In genomic region chr13:30872685-30873443, GRCh38 we compare ENCODE assay signal across 9 cellular contexts. TPM values are rescaled to one million over a fixed set of nuclear protein-coding genes. Genes with fewer than 3 reads are reported as not detected.
A peak's percentile ranks its signal among the peaks of the same experiment; 100 is the strongest.
DNase-seq lines count a peak whose midpoint lies in the region; ATAC-seq and TF ChIP-seq lines count a peak whose summit lies in the region.
"Had no signal": no experiment of that assay in that cellular context is flagged by ENCODE, and none has a peak within 500 bp of the region (broad histone marks: within the 10 kb centered on the region; RNA-seq: fewer than 3 reads in every experiment).

No MANE protein-coding gene starts in this region.

- peaks cover 7% of the 10 kb centered on the region for H3K27me3 Mint-ChIP-seq in activated CD4-positive, alpha-beta memory T cell treated with anti-CD3 and anti-CD28 coated beads for 36 hours

- CTCF ChIA-PET in activated CD4-positive, alpha-beta memory T cell treated with anti-CD3 and anti-CD28 coated beads for 36 hours (lab: Charles Lee): interaction anchor here (1.7 kb wide), 1 partner anchor 7 kb away, joined by 8 read pairs; no protein-coding TSS in a partner anchor

- 26% methylated on average over 6 of the region's 6 CpGs for WGBS in suprapubic skin

- TF ChIP-seq CTCF in suprapubic skin (IDR thresholded peaks at IDR 0.05): no peak

- H3K27ac ChIP-seq in HUES6 (ENCODE audit: low read depth, low read length): peak overlapping the region; percentile 70; the same call in 1 of the 2 replicates
- peak overlapping the region; percentile 16 for H3K27ac ChIP-seq in iPS-20b (ENCODE audit: low read length)
- peak overlapping the region; percentile 48 for H3K27ac ChIP-seq in suprapubic skin

- peak in 35 of 58 donors; percentile 9 to 76 (median 29) for DNase-seq in anterior cingulate cortex (lab: John Stamatoyannopoulos, UW)
- peak in 1 of 2 donors; percentile 81 for DNase-seq in suprapubic skin (ENCODE audit: low spot score in 2 of 2)
- DNase-seq in activated CD4-positive, alpha-beta T cell treated with anti-CD3 and anti-CD28 coated beads, Interleukin-2, amount 50 U/mL, for 1 hour: no peak
- DNase-seq in activated CD4-positive, alpha-beta memory T cell treated with anti-CD3 and anti-CD28 coated beads for 36 hours: no peak
- DNase-seq in activated CD4-positive, CD25-positive, alpha-beta regulatory T cell treated with anti-CD3 and anti-CD28 coated beads, Interleukin-2, amount 50 U/mL, for 72 hours: no peak
- DNase-seq: activated naive CD8-positive, alpha-beta T cell treated with anti-CD3 and anti-CD28 coated beads, Interleukin-2, amount 50 U/mL, for 24 hours had no signal

- H3K36me3 Mint-ChIP-seq in activated CD4-positive, alpha-beta memory T cell treated with anti-CD3 and anti-CD28 coated beads for 36 hours: no peaks in the 10 kb centered on the region

- peak overlapping the region; percentile 31 for H3K9ac ChIP-seq in HUES6 (ENCODE audit: low read length)
- peak overlapping the region; percentile 57; the same call in 1 of the 2 replicates for H3K9ac ChIP-seq in iPS-20b (ENCODE audit: low read depth, low read length)

- H3K4me3 ChIP-seq in HUES6 (ENCODE audit: low read depth, low read length) (no peak overlapping the region), iPS-20b (ENCODE audit: low read length) (no peak overlapping the region; the same call in 1 of the 2 replicates), suprapubic skin (no peak overlapping the region)

- H3K27me3 ChIP-seq in HUES6 (ENCODE audit: control insufficient read depth, insufficient read depth, low read length) (no peaks in the 10 kb centered on the region), iPS-20b (ENCODE audit: insufficient read depth, low read length) (no peaks in the 10 kb centered on the region), suprapubic skin (no peaks in the 10 kb centered on the region)

- TF ChIP-seq POLR2A in suprapubic skin (IDR thresholded peaks at IDR 0.05): no peak

- no peaks in the 10 kb centered on the region for H3K9me3 ChIP-seq in HUES6 (ENCODE audit: control insufficient read depth, insufficient read depth, low read depth, low read length)
- no peaks in the 10 kb centered on the region for H3K9me3 ChIP-seq in iPS-20b (ENCODE audit: insufficient read depth, low read depth, low read length)
- H3K9me3 ChIP-seq in suprapubic skin: no peaks in the 10 kb centered on the region

- H3K9me3 Mint-ChIP-seq in activated CD4-positive, alpha-beta memory T cell treated with anti-CD3 and anti-CD28 coated beads for 36 hours: no peaks in the 10 kb centered on the region
- H3K9me3 Mint-ChIP-seq: activated naive CD8-positive, alpha-beta T cell treated with anti-CD3 and anti-CD28 coated beads, Interleukin-2, amount 50 U/mL, for 24 hours had no signal

- peaks cover 50% of the 10 kb centered on the region for H3K4me1 ChIP-seq in HUES6 (ENCODE audit: control insufficient read depth, insufficient read depth, low read length)
- peaks cover 30% of the 10 kb centered on the region for H3K4me1 ChIP-seq in iPS-20b (ENCODE audit: insufficient read depth, low read length)
- H3K4me1 ChIP-seq in suprapubic skin: peaks cover 53% of the 10 kb centered on the region

- ATAC-seq in GM21447 (IDR thresholded peaks at IDR 0.05; ENCODE audit: unreplicated experiment): no peak
- ATAC-seq: activated naive CD8-positive, alpha-beta T cell treated with anti-CD3 and anti-CD28 coated beads, Interleukin-2, amount 50 U/mL, for 24 hours had no signal

- no peak overlapping the region for H3K4me3 Mint-ChIP-seq in activated CD4-positive, alpha-beta memory T cell treated with anti-CD3 and anti-CD28 coated beads for 36 hours
- H3K4me3 Mint-ChIP-seq: activated naive CD8-positive, alpha-beta T cell treated with anti-CD3 and anti-CD28 coated beads, Interleukin-2, amount 50 U/mL, for 24 hours had no signal

- H3K36me3 ChIP-seq in HUES6 (ENCODE audit: control insufficient read depth, insufficient read depth, low read length) (no peaks in the 10 kb centered on the region), iPS-20b (ENCODE audit: insufficient read depth, low read depth, low read length) (no peaks in the 10 kb centered on the region), suprapubic skin (no peaks in the 10 kb centered on the region)

- POLR2A ChIA-PET in activated CD4-positive, alpha-beta memory T cell treated with anti-CD3 and anti-CD28 coated beads for 36 hours (lab: Charles Lee): no interaction called here

- no peak for TF ChIP-seq EP300 in suprapubic skin (IDR thresholded peaks at IDR 0.05)

- H3K27ac Mint-ChIP-seq in activated CD4-positive, alpha-beta memory T cell treated with anti-CD3 and anti-CD28 coated beads for 36 hours: no peak overlapping the region
- H3K27ac Mint-ChIP-seq: activated naive CD8-positive, alpha-beta T cell treated with anti-CD3 and anti-CD28 coated beads, Interleukin-2, amount 50 U/mL, for 24 hours had no signal

- no peaks in the 10 kb centered on the region for H3K4me1 Mint-ChIP-seq in activated CD4-positive, alpha-beta memory T cell treated with anti-CD3 and anti-CD28 coated beads for 36 hours (ENCODE audit: low read depth)

- intact Hi-C loops in activated CD4-positive, alpha-beta memory T cell treated with anti-CD3 and anti-CD28 coated beads for 36 hours (cut with micrococcal nuclease): no loop called here

RNA-seq across cellular contexts. Expression of gene MEDAG, which starts 33.2 kb away (rescaled TPM):
- 10 to 100 TPM; 10.3 to 15.9 (median 14.8) TPM for total RNA-seq in suprapubic skin
- not detected for total RNA-seq in activated CD4-positive, alpha-beta memory T cell treated with anti-CD3 and anti-CD28 coated beads for 36 hours

RNA-seq across cellular contexts. Expression of gene TEX26, which starts 59.6 kb away (rescaled TPM):
- not detected for total RNA-seq in suprapubic skin
- not detected for total RNA-seq in activated CD4-positive, alpha-beta memory T cell treated with anti-CD3 and anti-CD28 coated beads for 36 hours

Comparison
In these comparisons a context has a peak if more than half of its experiments do, and no peak if none do; other contexts are left out.
1. H3K27ac ChIP-seq: peak in every context shown above with its lines; median percentile 70 in HUES6; 48 in suprapubic skin; 16 in iPS-20b.
2. DNase-seq: peak in anterior cingulate cortex (35 of 58); none in activated CD4-positive, alpha-beta T cell treated with anti-CD3 and anti-CD28 coated beads, Interleukin-2, amount 50 U/mL, for 1 hour (single experiment), activated CD4-positive, alpha-beta memory T cell treated with anti-CD3 and anti-CD28 coated beads for 36 hours (single experiment) and activated CD4-positive, CD25-positive, alpha-beta regulatory T cell treated with anti-CD3 and anti-CD28 coated beads, Interleukin-2, amount 50 U/mL, for 72 hours (single experiment).
3. RNA of gene MEDAG, which starts 33.2 kb away (total RNA-seq): 10.3 to 15.9 TPM in suprapubic skin; not detected in activated CD4-positive, alpha-beta memory T cell treated with anti-CD3 and anti-CD28 coated beads for 36 hours; every median in the first group is over 10 times any median in the second.